10 cellular contexts compared by ENCODE assay signal in the genomic region with DNA sequence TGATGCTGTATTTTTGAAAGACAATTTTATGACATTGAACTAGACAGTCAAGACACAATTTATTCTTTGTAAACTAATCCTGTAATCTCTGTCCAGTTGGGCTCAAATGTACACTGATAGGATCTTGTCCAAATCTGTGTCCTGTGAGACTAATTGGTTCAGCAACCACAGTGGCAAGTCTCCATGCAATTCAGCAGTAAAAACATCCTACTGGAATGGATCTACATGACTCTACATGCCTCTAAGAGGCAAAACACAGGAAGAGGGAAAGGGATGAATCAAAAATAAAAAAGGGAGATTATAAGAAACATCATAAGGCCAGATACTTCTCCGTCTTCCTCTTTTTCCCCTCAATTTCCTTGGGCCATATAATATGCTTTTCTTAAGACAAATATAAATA.
"Had no signal": no experiment of that assay in that cellular context is flagged by ENCODE, and none has a peak within 500 bp of the region (broad histone marks: within the 10 kb centered on the region; RNA-seq: fewer than 3 reads in every experiment).

No MANE protein-coding gene starts in this region.

- H3K27ac ChIP-seq: GM23248, HL-60 had no signal

- H3K36me3 ChIP-seq: HAP-1 had no signal

- H3K27me3 Mint-ChIP-seq: IgD-negative memory B cell had no signal

- H3K4me1 Mint-ChIP-seq: IgD-negative memory B cell had no signal

- FAIRE-seq: HepG2 had no signal

- H3K9me3 ChIP-seq: HAP-1 had no signal

- H3K4me3 Mint-ChIP-seq: HFFc6, IgD-negative memory B cell had no signal

- DNase-seq: GM23248, GOT3, H7, HFFc6, KBM-7 had no signal

- H3K4me3 ChIP-seq: GM23248, HAP-1 had no signal

- ATAC-seq: HCT116, HepG2 had no signal

- H3K27ac Mint-ChIP-seq: HFFc6, IgD-negative memory B cell had no signal

- H3K36me3 Mint-ChIP-seq: IgD-negative memory B cell had no signal

- H3K9me3 Mint-ChIP-seq: IgD-negative memory B cell had no signal

- H3K4me1 ChIP-seq: HAP-1 had no signal
